Comparison of ENCODE assay signal across 20 cellular contexts in the genomic region with DNA sequence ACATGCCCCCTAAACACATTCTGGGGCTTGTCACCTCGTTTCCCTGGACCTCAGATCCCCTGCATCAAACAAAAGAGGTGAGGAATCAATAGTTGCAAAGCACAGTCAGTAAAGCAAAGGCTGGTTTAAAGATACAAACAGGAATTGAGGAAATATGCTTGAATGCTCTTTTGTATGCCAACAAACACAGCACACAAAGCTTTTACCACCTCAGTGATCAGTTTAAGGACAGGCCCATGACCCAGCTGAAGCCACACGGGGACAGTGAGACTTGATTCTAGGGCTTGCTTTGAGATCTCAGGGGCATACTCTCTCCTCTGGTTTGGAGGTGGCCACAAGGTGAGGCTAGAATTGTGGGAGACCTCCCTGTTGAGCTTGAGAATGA.
"Had no signal": no experiment of that assay in that cellular context is flagged by ENCODE, and none has a peak within 500 bp of the region (broad histone marks: within the 10 kb centered on the region; RNA-seq: fewer than 3 reads in every experiment).

No MANE protein-coding gene starts in this region.

- DNase-seq: effector CD8-positive, alpha-beta T cell; foreskin melanocyte; left ventricle myocardium superior; mesendoderm; naive B cell; occipital lobe; stimulated activated CD4-positive, alpha-beta T cell treated with anti-CD3 and anti-CD28 coated beads, Interleukin-15, amount 100 ng/mL, for 24 hours; stimulated activated CD4-positive, alpha-beta T cell treated with anti-CD3 and anti-CD28 coated beads, Interleukin-1b, Interleukin-23, amount 100 ng/mL, for 48 hours; stimulated activated CD4-positive, alpha-beta T cell treated with anti-CD3 and anti-CD28 coated beads, Interleukin-4, amount 100 ng/mL, for 24 hours; stimulated activated naive CD4-positive, alpha-beta T cell; thyroid gland; uterus had no signal

- H3K27ac ChIP-seq: coronary artery, hepatocyte, spleen, thyroid gland, upper lobe of left lung, uterus had no signal

- H3K4me3 Mint-ChIP-seq: nephron had no signal

- H3K27ac Mint-ChIP-seq: nephron had no signal

- H3K4me2 ChIP-seq: hepatocyte had no signal

- H3K4me1 ChIP-seq: upper lobe of left lung, uterus had no signal

- H3K27me3 ChIP-seq: hepatocyte, thyroid gland, upper lobe of left lung, uterus had no signal

- ATAC-seq: left colon, left ventricle myocardium superior, sciatic nerve had no signal

- H3K36me3 ChIP-seq: spleen, thyroid gland, upper lobe of left lung, uterus had no signal

- H3K36me3 Mint-ChIP-seq: naive B cell had no signal

- H3K9me3 ChIP-seq: thyroid gland, upper lobe of left lung, uterus had no signal

- H3K4me3 ChIP-seq: coronary artery, hepatocyte, lung, spleen, thyroid gland, upper lobe of left lung, uterus had no signal

- H3K79me2 ChIP-seq: hepatocyte had no signal

- H2AFZ ChIP-seq: hepatocyte had no signal
